9 cellular contexts compared by ENCODE assay signal in the genomic region with DNA sequence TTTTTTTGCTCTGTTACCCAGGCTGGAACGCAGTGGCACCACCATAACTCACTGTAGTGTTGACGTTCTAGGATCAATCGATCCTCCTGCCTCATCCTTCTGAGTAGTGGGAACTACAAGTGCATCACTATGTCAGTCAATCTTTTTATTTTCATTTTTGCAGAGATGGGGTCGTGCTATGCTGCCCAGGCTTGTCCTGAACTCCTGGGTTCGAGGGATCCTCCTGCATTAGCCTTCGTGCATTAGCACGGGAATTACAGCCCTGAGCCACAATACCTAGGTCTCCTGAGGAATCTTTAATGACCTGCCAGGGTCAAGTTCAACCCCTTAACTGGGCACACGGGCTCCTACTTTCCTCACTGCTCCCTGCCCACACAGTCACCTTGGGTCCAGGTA. TPM values are rescaled to one million over a fixed set of nuclear protein-coding genes. Genes with fewer than 3 reads are reported as not detected.
A peak's percentile ranks its signal among the peaks of the same experiment; 100 is the strongest.
DNase-seq lines count a peak whose midpoint lies in the region; ATAC-seq and TF ChIP-seq lines count a peak whose summit lies in the region.
"Had no signal": no experiment of that assay in that cellular context is flagged by ENCODE, and none has a peak within 500 bp of the region (broad histone marks: within the 10 kb centered on the region; RNA-seq: fewer than 3 reads in every experiment).

No MANE protein-coding gene starts in this region.

- H3K36me3 ChIP-seq in heart right ventricle (peaks cover 0 to 15% (median 0%) of the 10 kb centered on the region in 9 donors), mucosa of stomach (ENCODE audit: control insufficient read depth, insufficient read depth, low read length) (no peaks in the 10 kb centered on the region), urinary bladder (ENCODE audit: insufficient read depth) (no peaks in the 10 kb centered on the region)

- intact Hi-C loops in heart right ventricle (cut with DNase I), result loop anchor here in 1 of 10 donors (10.0 kb wide), 1 partner anchor 329 kb away; the partner anchor contains the start of gene TXN2
- intact Hi-C loops in Right ventricle myocardium inferior (cut with DNase I), result no loop called here

- H3K9me3 ChIP-seq in heart right ventricle (no peaks in the 10 kb centered on the region), mucosa of stomach (ENCODE audit: control insufficient read depth, low read length) (no peaks in the 10 kb centered on the region)

- H3K4me3 ChIP-seq in heart right ventricle (peak overlapping the region; percentile 26 to 69 (median 63)), mucosa of stomach (ENCODE audit: low read length) (peak overlapping the region; percentile 81), urinary bladder (ENCODE audit: low read depth, low read length) (peak overlapping the region; percentile 45)

- H3K27ac ChIP-seq in heart right ventricle (peak overlapping the region; percentile 88 to 95 (median 94)), caudate nucleus (ENCODE audit: low read depth, low read length) (peak overlapping the region; percentile 95), urinary bladder (ENCODE audit: low read depth) (peak overlapping the region; percentile 93)

- H3K27me3 ChIP-seq in heart right ventricle (no peaks in the 10 kb centered on the region), mucosa of stomach (ENCODE audit: control insufficient read depth, insufficient read depth, low read length) (no peaks in the 10 kb centered on the region)

- no peak for TF ChIP-seq CTCF in heart right ventricle (IDR thresholded peaks at IDR 0.05)

- DNase-seq in heart right ventricle, result no peak
- no peak for DNase-seq in Right ventricle myocardium inferior (ENCODE audit: missing footprints)
- DNase-seq in caudate nucleus (lab: John Stamatoyannopoulos, UW), result no peak
- no peak for DNase-seq in C1 segment of cervical spinal cord (lab: John Stamatoyannopoulos, UW)
- DNase-seq in NCI-H2107 treated with DMSO at 0.1 percent for 48 hours (lab: John Stamatoyannopoulos, UW; ENCODE audit: unreplicated experiment), result no peak

- WGBS in heart right ventricle, 2 donors, result 44 to 56% methylated on average over 8 of the region's 8 CpGs
- WGBS in urinary bladder, result 57% methylated on average over 8 of the region's 8 CpGs

- H3K4me1 ChIP-seq in heart right ventricle, result peaks cover 10 to 98% (median 86%) of the 10 kb centered on the region in 9 donors
- peaks cover 71% of the 10 kb centered on the region for H3K4me1 ChIP-seq in mucosa of stomach (ENCODE audit: control insufficient read depth, insufficient read depth, low read length)
- peaks cover 4% of the 10 kb centered on the region for H3K4me1 ChIP-seq in urinary bladder (ENCODE audit: insufficient read depth)

- ATAC-seq in heart right ventricle (no peak), Right ventricle myocardium inferior (no peak), GM21515 (IDR thresholded peaks at IDR 0.05; ENCODE audit: unreplicated experiment) (no peak)

- peak overlapping the region; percentile 79 for H3K9ac ChIP-seq in mucosa of stomach (ENCODE audit: low read length)

RNA-seq across cellular contexts. Expression of gene APOL3, which starts 4.4 kb away (rescaled TPM):
- total RNA-seq in heart right ventricle (10 to 100 TPM; 17.1 to 65.9 (median 24.6) TPM), Right ventricle myocardium inferior (31.7 TPM), urinary bladder (25.4 TPM)
- polyA plus RNA-seq in heart right ventricle (10 to 100 TPM; 24.0 to 37.3 TPM), urinary bladder (42.6 TPM)

RNA-seq across cellular contexts. Expression of gene APOL4, which starts 45.5 kb away (rescaled TPM):
- total RNA-seq in heart right ventricle (10 to 100 TPM in 2 of 10 donors, 1 to 10 TPM in 7, not detected in 1; 1.6 to 22.6 (median 4.9) TPM), Right ventricle myocardium inferior (6.9 TPM), urinary bladder (33.9 TPM)
- polyA plus RNA-seq in heart right ventricle (1 to 10 TPM; 3.6 to 4.2 TPM), urinary bladder (12.4 TPM)
- total RNA-seq: HT1080 had no signal
